Comparison of ENCODE assay signal across 8 cellular contexts in genomic region chr9:114681594-114682332, GRCh38. TPM values are rescaled to one million over a fixed set of nuclear protein-coding genes. Genes with fewer than 3 reads are reported as not detected.
DNase-seq lines count a peak whose midpoint lies in the region; ATAC-seq and TF ChIP-seq lines count a peak whose summit lies in the region.

A gene with protein sequence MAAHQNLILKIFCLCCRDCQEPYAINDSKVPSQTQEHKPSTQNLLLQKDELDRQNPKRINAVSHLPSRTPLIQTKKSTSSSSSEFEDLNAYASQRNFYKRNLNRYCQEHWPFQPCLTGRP (minus strand): TSS chr9:114682192. CDS start chr9:114671723, 10,469 bp downstream.

- H3K4me1 ChIP-seq in GM23338 (ENCODE audit: insufficient read depth) (no peaks in the 10 kb centered on the region), Loucy (ENCODE audit: insufficient read depth, low read length, poor library complexity, severe bottlenecking) (no peaks in the 10 kb centered on the region), SJSA1 (replicated peaks) (peaks cover 23% of the 10 kb centered on the region)

- H3K9ac ChIP-seq in Loucy (ENCODE audit: low read depth, low read length, poor library complexity, severe bottlenecking): no peak within 1 kb of the TSS

- TF ChIP-seq CTCF in GM23338 (conservative IDR thresholded peaks at IDR 0.05; ENCODE audit: low read depth in 2 of 2) (peak; percentile 80 to 91), Loucy (conservative IDR thresholded peaks at IDR 0.05; ENCODE audit: low read length) (peak; percentile 73)

- H3K4me2 ChIP-seq in GM23338 (no peak within 1 kb of the TSS), Loucy (ENCODE audit: low read depth, low read length, poor library complexity, severe bottlenecking) (peak within 1 kb of the TSS; percentile 1)

- peak; percentile 84 for DNase-seq in ELF-1 (ENCODE audit: low read depth, low spot score)
- peak; percentile 91 for DNase-seq in GM23338 (ENCODE audit: low spot score)
- DNase-seq in SJSA1 (ENCODE audit: low read depth in 1 of 2, low spot score in 2 of 2): peak; percentile 50 to 65
- peak; percentile 71 for DNase-seq in activated T-helper 9 cell treated with anti-CD3 and anti-CD28 coated beads, Interleukin-2, amount 50 U/mL, for 16 hours (ENCODE audit: low read depth)
- peak; percentile 72 for DNase-seq in glomerular visceral epithelial cell (ENCODE audit: extremely low spot score)
- DNase-seq in putamen (ENCODE audit: low spot score): peak; percentile 45

- no peaks in the 10 kb centered on the region for H3K9me2 ChIP-seq in GM23338 (ENCODE audit: insufficient read depth)
- no peaks in the 10 kb centered on the region for H3K9me2 ChIP-seq in Loucy (replicated peaks; ENCODE audit: low read depth, low read length)

- H3K27me3 ChIP-seq in GM23338 (ENCODE audit: insufficient read depth) (no peaks in the 10 kb centered on the region), Loucy (ENCODE audit: insufficient read depth, low read length, poor library complexity, severe bottlenecking) (no peaks in the 10 kb centered on the region), SJSA1 (replicated peaks) (no peaks in the 10 kb centered on the region)

- H3K4me3 ChIP-seq in GM23338 (no peak within 1 kb of the TSS), Loucy (ENCODE audit: low read length, poor library complexity, severe bottlenecking) (no peak within 1 kb of the TSS), SJSA1 (no peak within 1 kb of the TSS)

- no peaks in the 10 kb centered on the region for H3K79me2 ChIP-seq in GM23338 (replicated peaks; ENCODE audit: insufficient read depth)
- H3K79me2 ChIP-seq in Loucy (ENCODE audit: insufficient read depth, low read length): no peaks in the 10 kb centered on the region

- no peaks in the 10 kb centered on the region for H3K36me3 ChIP-seq in GM23338 (ENCODE audit: insufficient read depth)
- no peaks in the 10 kb centered on the region for H3K36me3 ChIP-seq in Loucy (ENCODE audit: insufficient read depth, low read length)
- H3K36me3 ChIP-seq in SJSA1: no peaks in the 10 kb centered on the region

- H3K9me3 ChIP-seq in Loucy (ENCODE audit: insufficient read depth, low read depth, low read length): no peaks in the 10 kb centered on the region
- H3K9me3 ChIP-seq in SJSA1 (replicated peaks): no peaks in the 10 kb centered on the region

- no peaks in the 10 kb centered on the region for H3K36me3 Mint-ChIP-seq in GM23338 (ENCODE audit: low read depth)

- ATAC-seq in GM23338 (peak; percentile 98), GM19452 (IDR thresholded peaks at IDR 0.05; ENCODE audit: unreplicated experiment) (no peak)

- H3K27ac Mint-ChIP-seq in GM23338: no peak within 1 kb of the TSS

- H3K4me3 Mint-ChIP-seq in GM23338: no peak within 1 kb of the TSS

- H4K20me1 ChIP-seq in GM23338 (replicated peaks; ENCODE audit: insufficient read depth): no peaks in the 10 kb centered on the region
- no peaks in the 10 kb centered on the region for H4K20me1 ChIP-seq in Loucy (ENCODE audit: insufficient read depth, low read length, poor library complexity, severe bottlenecking)

- H2AFZ ChIP-seq in GM23338: 0 out of 2 replicates have a peak within 1 kb of the TSS, but pooled peaks have one; percentile 24
- H2AFZ ChIP-seq in Loucy (ENCODE audit: low read length): peak within 1 kb of the TSS; percentile 7; the same call in 1 of the 2 replicates

- H3K4me1 Mint-ChIP-seq in GM23338: no peaks in the 10 kb centered on the region

- no peaks in the 10 kb centered on the region for H3K27me3 Mint-ChIP-seq in GM23338 (ENCODE audit: insufficient read depth, low read depth, poor library complexity)

- H3K27ac ChIP-seq in GM23338 (ENCODE audit: low read depth) (no peak within 1 kb of the TSS), SJSA1 (no peak within 1 kb of the TSS)

- H3K9me3 Mint-ChIP-seq in GM23338: no peaks in the 10 kb centered on the region

- H3F3A ChIP-seq in GM23338 (replicated peaks; ENCODE audit: low read depth) (no peaks in the 10 kb centered on the region), Loucy (ENCODE audit: low read depth) (no peaks in the 10 kb centered on the region)

TF ChIP-seq in GM23338, 12 proteins besides CTCF, POLR2A, EP300 and RAD21:
- no peak for TF ChIP-seq EZH2phosphoT487 (IDR thresholded peaks at IDR 0.05; ENCODE audit: unreplicated experiment)
- peak; percentile 77 for TF ChIP-seq ZNF462 (CRISPR knock-in tag; IDR thresholded peaks at IDR 0.05)
- no peak for TF ChIP-seq ZNF331 (CRISPR knock-in tag; IDR thresholded peaks at IDR 0.05; ENCODE audit: low read depth)
- TF ChIP-seq ZNF114 (CRISPR knock-in tag; IDR thresholded peaks at IDR 0.05): peak; percentile 27; the same call in 1 of the 2 replicates

RNA-seq across cellular contexts. Expression of the gene that starts here (rescaled TPM):
- not detected in 2 replicates for total RNA-seq in GM23338 (2014; rRNA removed; shearing (Covaris generic))
- not detected in 2 replicates for polyA plus RNA-seq in GM23338 (2016; fragmentation: Nextera tagmentation; extraction: Ambion mirVana)
- total RNA-seq in SJSA1 (2014; rRNA removed; shearing (Covaris generic)): not detected in 2 replicates

Comparison
In these comparisons a context has a peak if more than half of its experiments do, and no peak if none do; other contexts are left out.
1. Peak in DNase-seq and ATAC-seq in GM23338; RNA of the gene not detected or under 1 TPM.
2. Peak in DNase-seq in SJSA1; RNA of the gene not detected or under 1 TPM.